9 cellular contexts compared by ENCODE assay signal in genomic region chr4:2284934-2285664, GRCh38. TPM values are rescaled to one million over a fixed set of nuclear protein-coding genes. Genes with fewer than 3 reads are reported as not detected.
A peak's percentile ranks its signal among the peaks of the same experiment; 100 is the strongest.
DNase-seq lines count a peak whose midpoint lies in the region; ATAC-seq and TF ChIP-seq lines count a peak whose summit lies in the region.
"Had no signal": no experiment of that assay in that cellular context is flagged by ENCODE, and none has a peak within 500 bp of the region (broad histone marks: within the 10 kb centered on the region; RNA-seq: fewer than 3 reads in every experiment).

No MANE protein-coding gene starts in this region.

- H3K36me3 ChIP-seq in BE2C (no peaks in the 10 kb centered on the region), HCT116 (ENCODE audit: control insufficient read depth in 1 of 2, insufficient read depth in 2 of 2, low read length in 2 of 2) (no peaks in the 10 kb centered on the region), lower lobe of right lung (no peaks in the 10 kb centered on the region)
- H3K36me3 ChIP-seq: pancreas had no signal

- peaks cover 24 to 25% of the 10 kb centered on the region in 2 donors for H3K4me1 Mint-ChIP-seq in stimulated activated naive B cell treated with anti-CD40 and anti-IgM and Interleukin-4, amounts not matched to agents 10 μg/mL and 1 μg/mL and 100 μg/mL, for 72 hours

- CTCF ChIA-PET in HCT116 (lab: Charles Lee) = no interaction called here

- no peak for TF ChIP-seq POLR2A in HCT116 (IDR thresholded peaks at IDR 0.05; ENCODE audit: borderline replicate concordance, extremely low read depth, insufficient read depth, insufficient read length)

- H2AFZ ChIP-seq in HCT116 (ENCODE audit: low read depth, low read length, poor library complexity, severe bottlenecking) = no peak overlapping the region

- TF ChIP-seq CTCF in BE2C (IDR thresholded peaks at IDR 0.05; ENCODE audit: low read depth, low read length) = no peak
- TF ChIP-seq CTCF in HCT116 (IDR thresholded peaks at IDR 0.05 in 2 of 3, conservative IDR thresholded peaks at IDR 0.05 in 1 of 3; ENCODE audit: borderline replicate concordance in 1 of 3, insufficient read depth in 1 of 3, low read depth in 2 of 3, low read length in 2 of 3) = no peak
- no peak for TF ChIP-seq CTCF in astrocyte of the spinal cord (IDR thresholded peaks at IDR 0.05; ENCODE audit: low read depth, low read length)
- TF ChIP-seq CTCF in lower lobe of right lung (IDR thresholded peaks at IDR 0.05) = no peak

- H3K9me3 ChIP-seq in BE2C (no peaks in the 10 kb centered on the region), HCT116 (ENCODE audit: control insufficient read depth in 1 of 2, insufficient read depth in 1 of 2, low read depth in 1 of 2, low read length in 2 of 2) (no peaks in the 10 kb centered on the region), lower lobe of right lung (no peaks in the 10 kb centered on the region)
- H3K9me3 ChIP-seq: pancreas had no signal

- DNase-seq in BE2C (peak; percentile 4), HCT116 (ENCODE audit: low read depth, low spot score) (no peak), astrocyte of the spinal cord (ENCODE audit: low read depth, low spot score) (peak; percentile 59), lower lobe of right lung (peak; percentile 23), DMS53 (lab: John Stamatoyannopoulos, UW) (no peak)
- no peak for DNase-seq in stimulated activated naive B cell treated with anti-CD40 and anti-IgM and Interleukin-4, amounts not matched to agents 10 μg/mL and 1 μg/mL and 100 μg/mL, for 72 hours
- no peak for DNase-seq in activated CD4-positive, CD25-positive, alpha-beta regulatory T cell (lab: John Stamatoyannopoulos, UW)

- no peak overlapping the region for H3K9ac ChIP-seq in HCT116 (ENCODE audit: low read length)

- BruUV-seq in HCT116 (replicated peaks; lab: Mats Ljungman, UMichigan) = no TSS peak

- peaks cover 2 to 5% of the 10 kb centered on the region in 2 donors for H3K9me3 Mint-ChIP-seq in stimulated activated naive B cell treated with anti-CD40 and anti-IgM and Interleukin-4, amounts not matched to agents 10 μg/mL and 1 μg/mL and 100 μg/mL, for 72 hours

- H3K27ac Mint-ChIP-seq in stimulated activated naive B cell treated with anti-CD40 and anti-IgM and Interleukin-4, amounts not matched to agents 10 μg/mL and 1 μg/mL and 100 μg/mL, for 72 hours = no peak overlapping the region

- H3K27ac ChIP-seq in HCT116 (ENCODE audit: low read depth, low read length) (no peak overlapping the region), lower lobe of right lung (no peak overlapping the region)
- H3K27ac ChIP-seq: pancreas had no signal

- POLR2A ChIA-PET in HCT116 (lab: Charles Lee) = no interaction called here

- no peaks in the 10 kb centered on the region for H3K27me3 ChIP-seq in BE2C
- H3K27me3 ChIP-seq in HCT116 (ENCODE audit: insufficient read depth, low read length) = no peaks in the 10 kb centered on the region
- H3K27me3 ChIP-seq in lower lobe of right lung (ENCODE audit: low read depth) = no peaks in the 10 kb centered on the region
- H3K27me3 ChIP-seq: pancreas had no signal

- intact Hi-C loops in HCT116 (cut with micrococcal nuclease) (no loop called here), lower lobe of right lung (cut with DNase I) (no loop called here)

- in situ Hi-C loops in astrocyte of the spinal cord (cut with HindIII; ENCODE audit: low sequenced_read_pairs) = no loop called here

- H3K4me3 ChIP-seq in BE2C (ENCODE audit: low read depth, low read length) (no peak overlapping the region), HCT116 (replicated peaks in 1 of 2; ENCODE audit: low read depth in 1 of 2, low read length in 2 of 2) (no peak overlapping the region), astrocyte of the spinal cord (ENCODE audit: low read depth, low read length) (no peak overlapping the region), lower lobe of right lung (no peak overlapping the region)
- H3K4me3 ChIP-seq: pancreas had no signal

- no peak for TF ChIP-seq RAD21 in HCT116 (IDR thresholded peaks at IDR 0.05; ENCODE audit: low read depth)

- H3K4me1 ChIP-seq in BE2C (peaks cover 1% of the 10 kb centered on the region; the same call in 1 of the 2 replicates), HCT116 (ENCODE audit: control insufficient read depth in 1 of 2, insufficient read depth in 2 of 2, low read length in 2 of 2) (peaks cover 0 to 9% of the 10 kb centered on the region in 2 experiments; a peak in 2 of 4 replicates), lower lobe of right lung (no peaks in the 10 kb centered on the region)
- H3K4me1 ChIP-seq: pancreas had no signal

- H4K20me1 ChIP-seq in HCT116 (ENCODE audit: insufficient read depth) = no peaks in the 10 kb centered on the region

- no peaks in the 10 kb centered on the region for H3K79me2 ChIP-seq in HCT116 (ENCODE audit: insufficient read depth, low read length)

- peak overlapping the region; percentile 19; the same call in 1 of the 2 replicates for H3K4me2 ChIP-seq in HCT116 (ENCODE audit: low read length)

- RAD21 ChIA-PET in HCT116 (lab: Charles Lee; ENCODE audit: low non-redundant PET in 1 of 2, low total read pairs in 2 of 2, uncharacterized antibody in 2 of 2, unreplicated experiment in 2 of 2) = no interaction called here

- ATAC-seq in HCT116 = peak; percentile 28; the same call in 1 of the 2 replicates
- ATAC-seq in lower lobe of right lung = no peak
- no peak for ATAC-seq in stimulated activated naive B cell treated with anti-CD40 and anti-IgM and Interleukin-4, amounts not matched to agents 10 μg/mL and 1 μg/mL and 100 μg/mL, for 72 hours (replicated peaks)
- no peak for ATAC-seq in HG02759 (IDR thresholded peaks at IDR 0.05; ENCODE audit: unreplicated experiment)
- ATAC-seq: pancreas had no signal

- H3K4me3 Mint-ChIP-seq in stimulated activated naive B cell treated with anti-CD40 and anti-IgM and Interleukin-4, amounts not matched to agents 10 μg/mL and 1 μg/mL and 100 μg/mL, for 72 hours = no peak overlapping the region

- no peaks in the 10 kb centered on the region for H3K36me3 Mint-ChIP-seq in stimulated activated naive B cell treated with anti-CD40 and anti-IgM and Interleukin-4, amounts not matched to agents 10 μg/mL and 1 μg/mL and 100 μg/mL, for 72 hours

- no peaks in the 10 kb centered on the region for H3K9me2 ChIP-seq in HCT116 (ENCODE audit: insufficient read depth)

- H3K27me3 Mint-ChIP-seq in stimulated activated naive B cell treated with anti-CD40 and anti-IgM and Interleukin-4, amounts not matched to agents 10 μg/mL and 1 μg/mL and 100 μg/mL, for 72 hours = peaks cover 3 to 5% of the 10 kb centered on the region in 2 donors

TF ChIP-seq in HCT116, 20 proteins besides CTCF, POLR2A, EP300 and RAD21:
- TF ChIP-seq EZH2 (IDR thresholded peaks at IDR 0.05) (no peak), SRF (IDR thresholded peaks at IDR 0.05; ENCODE audit: low read depth) (no peak), ZBTB33 (IDR thresholded peaks at IDR 0.05; ENCODE audit: extremely low read depth, insufficient replicate concordance, low read length) (no peak), FOSL1 (IDR thresholded peaks at IDR 0.05; ENCODE audit: low read depth) (no peak), EGR1 (IDR thresholded peaks at IDR 0.05; ENCODE audit: low read depth) (no peak), SIN3A (IDR thresholded peaks at IDR 0.05; ENCODE audit: low read depth) (no peak), CBX3 (IDR thresholded peaks at IDR 0.05; ENCODE audit: low read depth) (no peak), JUND (IDR thresholded peaks at IDR 0.05) (no peak), ZFX (IDR thresholded peaks at IDR 0.05) (no peak), YY1 (IDR thresholded peaks at IDR 0.05; ENCODE audit: extremely low read depth, insufficient replicate concordance, low read depth, low read length) (no peak), TCF7L2 (IDR thresholded peaks at IDR 0.05; ENCODE audit: borderline replicate concordance, extremely low read depth, insufficient read depth, insufficient read length) (no peak), EZH2phosphoT487 (IDR thresholded peaks at IDR 0.05; ENCODE audit: borderline replicate concordance) (no peak), MAX (IDR thresholded peaks at IDR 0.05) (no peak), CEBPB (IDR thresholded peaks at IDR 0.05; ENCODE audit: low read depth) (no peak), ELF1 (IDR thresholded peaks at IDR 0.05; ENCODE audit: borderline replicate concordance, low read depth) (no peak), ZNF274 (IDR thresholded peaks at IDR 0.05; ENCODE audit: low read depth, low read length) (no peak), ATF3 (IDR thresholded peaks at IDR 0.05) (no peak)

RNA-seq across cellular contexts. Expression of gene MXD4, which starts 23.2 kb away (rescaled TPM):
- polyA plus RNA-seq in BE2C (2012; ENCODE audit: insufficient read depth, insufficient read length, low read depth) = 37.7 TPM
- 22.0 TPM for total RNA-seq in HCT116 (2021; ENCODE audit: unreplicated experiment)
- polyA plus RNA-seq in HCT116 (2012) = 16.4 and 18.9 TPM in 2 replicates
- total RNA-seq in lower lobe of right lung = 74.3 TPM

RNA-seq across cellular contexts. Expression of gene HAUS3, which starts 43.2 kb away (rescaled TPM):
- 9.0 TPM for polyA plus RNA-seq in BE2C (2012; ENCODE audit: insufficient read depth, insufficient read length, low read depth)
- total RNA-seq in HCT116 (2021; ENCODE audit: unreplicated experiment) (17.3 TPM), lower lobe of right lung (12.3 TPM)
- polyA plus RNA-seq in HCT116 (2012) = 3.4 and 6.0 TPM in 2 replicates

RNA-seq across cellular contexts. Expression of gene POLN, which starts 43.2 kb away (rescaled TPM):
- 0.93 TPM for polyA plus RNA-seq in BE2C (2012; ENCODE audit: insufficient read depth, insufficient read length, low read depth)
- total RNA-seq in HCT116 (2021; ENCODE audit: unreplicated experiment) (3.1 TPM), lower lobe of right lung (2.2 TPM)
- polyA plus RNA-seq in HCT116 (2012) = 1.0 and 1.4 TPM in 2 replicates

Comparison
In these comparisons a context has a peak if more than half of its experiments do, and no peak if none do; other contexts are left out.
1. DNase-seq: peak in BE2C (single experiment), astrocyte of the spinal cord (single experiment) and lower lobe of right lung (single experiment); none in HCT116 (single experiment), stimulated activated naive B cell treated with anti-CD40 and anti-IgM and Interleukin-4, amounts not matched to agents 10 μg/mL and 1 μg/mL and 100 μg/mL, for 72 hours (single experiment), activated CD4-positive, CD25-positive, alpha-beta regulatory T cell (0 of 4) and DMS53 (single experiment).